8 cellular contexts compared by ENCODE assay signal in the genomic region with DNA sequence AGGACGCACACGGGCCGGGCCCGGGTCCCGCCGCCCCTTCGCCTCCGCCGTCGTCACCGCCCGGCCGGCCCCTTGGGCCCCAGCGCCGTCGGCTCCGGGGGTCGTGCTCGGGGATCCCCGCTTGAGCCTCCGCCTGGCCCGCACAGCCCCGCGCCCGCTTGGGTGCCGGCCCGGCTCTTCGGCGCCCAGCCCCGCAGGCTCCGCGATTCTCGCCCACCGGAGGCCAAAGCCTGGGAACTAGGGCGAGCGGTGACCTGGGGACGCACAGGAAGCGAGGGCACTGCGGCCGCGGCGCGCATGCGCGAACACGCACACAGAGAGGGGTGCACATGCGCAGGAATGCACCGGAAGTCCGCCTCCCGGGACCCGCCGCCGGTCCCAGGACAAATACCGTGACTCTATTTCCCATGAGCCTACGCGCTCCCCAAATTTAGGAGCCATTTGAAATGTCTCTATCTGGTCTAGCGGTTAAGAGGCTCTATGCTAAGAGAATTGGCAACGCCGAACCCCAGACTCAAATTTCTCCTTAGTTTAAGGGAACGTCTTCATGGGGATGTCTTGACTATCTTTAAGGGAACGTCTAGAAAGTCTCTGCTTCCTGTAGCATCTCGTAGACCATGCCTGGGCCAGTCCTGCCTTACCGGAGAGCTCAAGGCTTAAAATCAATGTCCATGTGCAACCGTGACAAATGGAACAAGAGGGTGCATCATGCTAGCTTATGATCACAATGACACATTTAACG. TPM values are rescaled to one million over a fixed set of nuclear protein-coding genes. Genes with fewer than 3 reads are reported as not detected.
A peak's percentile ranks its signal among the peaks of the same experiment; 100 is the strongest.
DNase-seq lines count a peak whose midpoint lies in the region; ATAC-seq and TF ChIP-seq lines count a peak whose summit lies in the region.

A gene (minus strand): TSS at position 282 of the 742 bp plus-strand sequence. CDS start 1,774 bp downstream, outside the sequence.

- peak within 1 kb of the TSS; percentile 93 for H2AFZ ChIP-seq in DND-41 (ENCODE audit: low read depth, low read length)

- H3K4me1 ChIP-seq in DND-41 (ENCODE audit: insufficient read depth, low read length) (peaks cover 42% of the 10 kb centered on the region), Peyer's patch (peaks cover 0 to 9% (median 6%) of the 10 kb centered on the region in 4 donors), esophagus muscularis mucosa (peaks cover 34 to 45% (median 37%) of the 10 kb centered on the region in 4 donors), muscle layer of duodenum (ENCODE audit: control insufficient read depth in 1 of 2, insufficient read depth in 2 of 2, low read length in 2 of 2) (peaks cover 7 to 25% of the 10 kb centered on the region in 2 donors)

- 2% methylated on average over 50 of the region's 65 CpGs for WGBS in esophagus muscularis mucosa

- peak; percentile 96 for DNase-seq in DND-41
- DNase-seq in Peyer's patch = peak; percentile 94 to 98 (median 96)
- DNase-seq in activated T-cell treated with anti-CD3 and anti-CD28 coated beads, Interleukin-2, amount 50 U/mL, for 48 hours = peak; percentile 95 to 97
- DNase-seq in esophagus muscularis mucosa (ENCODE audit: extremely low spot score) = peak; percentile 99
- DNase-seq in stimulated activated CD8-positive, alpha-beta memory T cell treated with anti-CD3 and anti-CD28 coated beads, Interleukin-7, amount 100 ng/mL, for 24 hours (ENCODE audit: low read depth) = peak; percentile 96

- TF ChIP-seq EP300 in esophagus muscularis mucosa (IDR thresholded peaks at IDR 0.05) = no peak

- intact Hi-C loops in esophagus muscularis mucosa (cut with DNase I) = loop anchor here (5.0 kb wide), 1 partner anchor 70 kb away; a partner anchor contains a TSS

- peak within 1 kb of the TSS; percentile 88 for H3K27ac ChIP-seq in DND-41 (ENCODE audit: low read length)
- H3K27ac ChIP-seq in KOPT-K1 (ENCODE audit: low read depth, low read length, poor library complexity, severe bottlenecking) = peak within 1 kb of the TSS; percentile 87
- peak within 1 kb of the TSS; percentile 83 to 92 (median 86) for H3K27ac ChIP-seq in Peyer's patch
- H3K27ac ChIP-seq in esophagus muscularis mucosa (replicated peaks in 1 of 4) = peak within 1 kb of the TSS; percentile 89 to 94 (median 92)
- H3K27ac ChIP-seq in muscle layer of duodenum (ENCODE audit: low read length) = peak within 1 kb of the TSS; percentile 85

- H4K20me1 ChIP-seq in DND-41 (ENCODE audit: insufficient read depth, low read length) = peaks cover 21% of the 10 kb centered on the region

- H3K36me3 ChIP-seq in DND-41 (ENCODE audit: insufficient read depth, low read length) (peaks cover 35% of the 10 kb centered on the region), KOPT-K1 (ENCODE audit: insufficient read depth, low read length) (peaks cover 34% of the 10 kb centered on the region), Peyer's patch (peaks cover 0 to 28% (median 0%) of the 10 kb centered on the region in 3 donors), esophagus muscularis mucosa (peaks cover 10 to 24% (median 16%) of the 10 kb centered on the region in 4 donors), muscle layer of duodenum (ENCODE audit: control insufficient read depth in 1 of 2, insufficient read depth in 2 of 2, low read length in 2 of 2) (peaks cover 10 to 22% of the 10 kb centered on the region in 2 donors)

- ATAC-seq in DND-41 (ENCODE audit: insufficient read depth, low read depth) = peak; percentile 88
- peak; percentile 86 for ATAC-seq in GM21825 (IDR thresholded peaks at IDR 0.05; ENCODE audit: unreplicated experiment)

- TF ChIP-seq POLR2A in Peyer's patch (IDR thresholded peaks at IDR 0.05) (peak; percentile 47 to 62), esophagus muscularis mucosa (IDR thresholded peaks at IDR 0.05; ENCODE audit: low read depth) (no peak)

- H3K9me3 ChIP-seq in DND-41 (ENCODE audit: insufficient read depth, low read length, severe bottlenecking) (peaks cover 12% of the 10 kb centered on the region), KOPT-K1 (ENCODE audit: insufficient read depth, low read length, poor library complexity, severe bottlenecking) (peaks cover 35% of the 10 kb centered on the region), Peyer's patch (no peaks in the 10 kb centered on the region), esophagus muscularis mucosa (peaks cover 0 to 3% (median 0%) of the 10 kb centered on the region in 4 donors), muscle layer of duodenum (ENCODE audit: control insufficient read depth in 1 of 2, low read length in 2 of 2) (peaks cover 4 to 7% of the 10 kb centered on the region in 2 donors)

- peak within 1 kb of the TSS; percentile 75 for H3K4me2 ChIP-seq in DND-41 (ENCODE audit: insufficient read depth, low read length)

- H3K9ac ChIP-seq in DND-41 (ENCODE audit: low read depth, low read length) = peak within 1 kb of the TSS; percentile 97

- H3K79me2 ChIP-seq in DND-41 (ENCODE audit: insufficient read depth, low read length) = peaks cover 50% of the 10 kb centered on the region

- H3K4me3 ChIP-seq in DND-41 (ENCODE audit: low read depth in 1 of 2, low read length in 2 of 2) (peak within 1 kb of the TSS; percentile 71 to 99), Peyer's patch (peak within 1 kb of the TSS; percentile 78 to 100 (median 86)), esophagus muscularis mucosa (peak within 1 kb of the TSS; percentile 88 to 100 (median 96)), muscle layer of duodenum (ENCODE audit: low read depth in 1 of 2, low read length in 2 of 2) (peak within 1 kb of the TSS; percentile 93 to 98)

- TF ChIP-seq CTCF in DND-41 (IDR thresholded peaks at IDR 0.05; ENCODE audit: borderline replicate concordance, extremely low read depth, low read length, poor library complexity, severe bottlenecking) = no peak
- TF ChIP-seq CTCF in Peyer's patch (IDR thresholded peaks at IDR 0.05) = peak in 1 of 6 experiments; percentile 5
- TF ChIP-seq CTCF in esophagus muscularis mucosa (IDR thresholded peaks at IDR 0.05) = peak in 1 of 3 experiments; percentile 16

- H3K27me3 ChIP-seq in DND-41 (ENCODE audit: insufficient read depth, low read length, poor library complexity) (no peaks in the 10 kb centered on the region), Peyer's patch (no peaks in the 10 kb centered on the region), esophagus muscularis mucosa (no peaks in the 10 kb centered on the region), muscle layer of duodenum (ENCODE audit: low read depth, low read length) (no peaks in the 10 kb centered on the region)

RNA-seq across cellular contexts. Expression of the gene that starts here (rescaled TPM):
- total RNA-seq in Peyer's patch (10 to 100 TPM; 20.5 to 32.2 (median 24.9) TPM), esophagus muscularis mucosa (10 to 100 TPM; 19.4 to 25.6 (median 23.5) TPM)

Comparison
In these comparisons a context has a peak if more than half of its experiments do, and no peak if none do; other contexts are left out.
1. Peak in every context shown above with its lines: DNase-seq, ATAC-seq, H3K4me3 ChIP-seq and H3K27ac ChIP-seq.